ENCODE assay signal across 8 cellular contexts in genomic region chr1:169892176-169892818, GRCh38. TPM values are rescaled to one million over a fixed set of nuclear protein-coding genes. Genes with fewer than 3 reads are reported as not detected.
DNase-seq lines count a peak whose midpoint lies in the region; ATAC-seq and TF ChIP-seq lines count a peak whose summit lies in the region.

No MANE protein-coding gene starts in this region.

- TF ChIP-seq CTCF in BJ (IDR thresholded peaks at IDR 0.05; ENCODE audit: insufficient read depth, low read depth, low read length) (no peak), LNCaP clone FGC (IDR thresholded peaks at IDR 0.05; ENCODE audit: control insufficient read depth, extremely low read depth, insufficient read depth) (no peak), colonic mucosa (IDR thresholded peaks at IDR 0.05) (no peak), nephron (IDR thresholded peaks at IDR 0.05; ENCODE audit: unreplicated experiment in 3 of 3) (no peak)

- peak overlapping the region; percentile 83 to 95 (median 92) for H3K4me3 Mint-ChIP-seq in nephron

- peaks cover 28% of the 10 kb centered on the region for H3K4me1 Mint-ChIP-seq in nephron

- peak overlapping the region; percentile 94 for H3K27ac ChIP-seq in colonic mucosa

- no peaks in the 10 kb centered on the region; the same call in none of the 2 replicates for H3K27me3 ChIP-seq in BJ (ENCODE audit: control insufficient read depth, insufficient read depth, low read length)
- no peaks in the 10 kb centered on the region for H3K27me3 ChIP-seq in colonic mucosa

- no peaks in the 10 kb centered on the region for H3K36me3 ChIP-seq in BJ (ENCODE audit: control insufficient read depth, insufficient read depth, low read length)
- H3K36me3 ChIP-seq in colonic mucosa: peaks cover 6% of the 10 kb centered on the region

- H3K27me3 Mint-ChIP-seq in nephron (ENCODE audit: low read depth): no peaks in the 10 kb centered on the region

- peak overlapping the region; percentile 94 to 99 (median 99) for H3K27ac Mint-ChIP-seq in nephron

- no peak for ATAC-seq in HG03196 (IDR thresholded peaks at IDR 0.05; ENCODE audit: unreplicated experiment)

- peaks cover 12% of the 10 kb centered on the region for H3K36me3 Mint-ChIP-seq in nephron (ENCODE audit: low read depth)

- DNase-seq in BJ (ENCODE audit: low read depth) (no peak), LNCaP clone FGC (ENCODE audit: low read depth) (no peak), colonic mucosa (no peak), COR-L47 (lab: John Stamatoyannopoulos, UW) (no peak), HK-2 (ENCODE audit: unreplicated experiment) (no peak)
- DNase-seq in activated CD4-positive, alpha-beta T cell treated with anti-CD3 and anti-CD28 coated beads for 48 hours: no peak

- no peaks in the 10 kb centered on the region for H3K9me3 Mint-ChIP-seq in nephron

- no peaks in the 10 kb centered on the region for H3K4me1 ChIP-seq in colonic mucosa

- H3K4me3 ChIP-seq in BJ (ENCODE audit: low read depth, low read length): peak overlapping the region; percentile 79
- peak overlapping the region; percentile 67 for H3K4me3 ChIP-seq in LNCaP clone FGC (ENCODE audit: low read depth, low read length)
- peak overlapping the region; percentile 91 for H3K4me3 ChIP-seq in colonic mucosa

- POLR2A ChIA-PET in BJ (lab: Charles Lee): interaction anchor here (0.5 kb wide), 1 partner anchor 784 kb away, joined by 10 read pairs; no protein-coding TSS in a partner anchor

- CTCF ChIA-PET in BJ (lab: Yijun Ruan, JAX): interaction anchor here (1.2 kb wide), 1 partner anchor 83 kb away, joined by 3 read pairs; no protein-coding TSS in a partner anchor

- intact Hi-C loops in colonic mucosa (cut with DNase I): no loop called here

- peak overlapping the region; percentile 90 to 93 for H3K9ac ChIP-seq in colonic mucosa (ENCODE audit: low read depth in 2 of 2, low read length in 2 of 2)

- H3K9me3 ChIP-seq in colonic mucosa: no peaks in the 10 kb centered on the region

RNA-seq across cellular contexts. Expression of gene SCYL3, which starts 1.4 kb away (rescaled TPM):
- polyA plus RNA-seq in BJ (2011; rRNA removed): 6.1 and 9.3 TPM in 2 replicates
- 8.0 and 8.8 TPM in 2 replicates for polyA minus RNA-seq in BJ (2011; rRNA and poly(A)+ RNA removed)
- 10 to 100 TPM; 11.6 to 15.8 TPM for total RNA-seq in colonic mucosa
